31 cellular contexts compared by ENCODE assay signal in genomic region chr21:43933680-43934079, GRCh38.
"Had no signal": no experiment of that assay in that cellular context is flagged by ENCODE, and none has a peak within 500 bp of the region (broad histone marks: within the 10 kb centered on the region; RNA-seq: fewer than 3 reads in every experiment).

No MANE protein-coding gene starts in this region.

- H3K27me3 ChIP-seq: ascending aorta, breast epithelium, Peyer's patch, SJSA1 had no signal

- H3K27ac Mint-ChIP-seq: activated CD4-positive, alpha-beta T cell treated with anti-CD3 and anti-CD28 coated beads for 36 hours; activated CD4-positive, alpha-beta T cell treated with anti-CD3 and anti-CD28 coated beads, Interleukin-2, amount 10 ng/mL, durations not matched to agents 7 days and 5 days; activated CD8-positive, alpha-beta T cell treated with anti-CD3 and anti-CD28 coated beads, Interleukin-2, amount 10 ng/mL, durations not matched to agents 7 days and 5 days; activated naive CD8-positive, alpha-beta T cell treated with anti-CD3 and anti-CD28 coated beads, Interleukin-2, amount 10 ng/mL, durations not matched to agents 7 days and 5 days; activated T-helper 2 cell treated with anti-CD3 and anti-CD28 coated beads, Interferon-gamma antibody, Interleukin-2, Interleukin-4, amounts not matched to agents 10 μg/mL and 5 μg/mL and 100 μg/mL, durations not matched to agents 14 hours and 24 hours and 36 hours; T-helper 1 cell treated with Interleukin-12 subunit alpha and Interleukin-12 subunit beta and Interleukin-4 antibody, amounts not matched to agents 30 μg/mL and 1 μg/mL, for 36 hours; T-helper 2 cell treated with Interferon-gamma antibody and Interleukin-4, amounts not matched to agents 5 μg/mL and 100 μg/mL, for 36 hours had no signal

- H3K36me3 Mint-ChIP-seq: activated naive CD4-positive, alpha-beta T cell treated with anti-CD3 and anti-CD28 coated beads, Interleukin-2, amount 50 U/mL, for 24 hours; activated naive CD8-positive, alpha-beta T cell treated with anti-CD3 and anti-CD28 coated beads, Interleukin-2, amount 10 ng/mL, durations not matched to agents 7 days and 5 days; WTC11 had no signal

- H3K9me3 Mint-ChIP-seq: activated CD4-positive, alpha-beta T cell treated with anti-CD3 and anti-CD28 coated beads, Interleukin-2, amount 10 ng/mL, durations not matched to agents 7 days and 5 days; activated naive CD4-positive, alpha-beta T cell treated with anti-CD3 and anti-CD28 coated beads, Interleukin-2, amount 50 U/mL, for 24 hours; activated naive CD8-positive, alpha-beta T cell treated with anti-CD3 and anti-CD28 coated beads, Interleukin-2, amount 10 ng/mL, durations not matched to agents 7 days and 5 days; activated T-cell treated with anti-CD3 and anti-CD28 coated beads, Interleukin-2, amount 50 U/mL, for 24 hours; activated T-helper 2 cell treated with anti-CD3 and anti-CD28 coated beads, Interferon-gamma antibody, Interleukin-2, Interleukin-4, amounts not matched to agents 10 μg/mL and 5 μg/mL and 100 μg/mL, durations not matched to agents 14 hours and 24 hours and 36 hours; T-helper 1 cell treated with Interleukin-12 subunit alpha and Interleukin-12 subunit beta and Interleukin-4 antibody, amounts not matched to agents 30 μg/mL and 1 μg/mL, for 36 hours; T-helper 2 cell treated with Interferon-gamma antibody and Interleukin-4, amounts not matched to agents 5 μg/mL and 100 μg/mL, for 36 hours; WTC11 had no signal

- DNase-seq: activated CD4-positive, alpha-beta T cell treated with anti-CD3 and anti-CD28 coated beads for 36 hours; activated CD4-positive, alpha-beta T cell treated with anti-CD3 and anti-CD28 coated beads, Interleukin-2, amount 10 ng/mL, durations not matched to agents 7 days and 5 days; activated CD4-positive, alpha-beta T cell treated with anti-CD3 and anti-CD28 coated beads, Interleukin-2, amount 50 U/mL, for 48 hours; activated CD8-positive, alpha-beta T cell treated with anti-CD3 and anti-CD28 coated beads, Interleukin-2, amount 10 ng/mL, durations not matched to agents 7 days and 5 days; activated gamma-delta T cell; activated naive CD4-positive, alpha-beta T cell treated with Interleukin-2 at 50 U/mL for 16 hours; activated naive CD8-positive, alpha-beta T cell treated with anti-CD3 and anti-CD28 coated beads, Interleukin-2, amount 10 ng/mL, durations not matched to agents 7 days and 5 days; activated T-cell treated with anti-CD3 and anti-CD28 coated beads, Interleukin-2, amount 50 U/mL, for 24 hours; amygdala; NCI-H187; NCI-H2029 treated with DMSO at 0.1 percent for 48 hours; NCI-H2107; NCI-H510A; NCI-H526; NCI-H748 treated with DMSO at 0.1 percent for 48 hours; NK-92 treated with Interleukin-12 subunit alpha and Interleukin-12 subunit beta, amount 100 ng/mL, for 24 hours; PC-3; Peyer's patch; RPMI8226; SHP77 treated with DMSO at 0.1 percent for 48 hours; SK-N-SH had no signal

- H3K4me3 Mint-ChIP-seq: activated CD4-positive, alpha-beta T cell treated with anti-CD3 and anti-CD28 coated beads for 36 hours; activated CD4-positive, alpha-beta T cell treated with anti-CD3 and anti-CD28 coated beads, Interleukin-2, amount 10 ng/mL, durations not matched to agents 7 days and 5 days; activated CD8-positive, alpha-beta T cell treated with anti-CD3 and anti-CD28 coated beads, Interleukin-2, amount 10 ng/mL, durations not matched to agents 7 days and 5 days; activated naive CD4-positive, alpha-beta T cell treated with anti-CD3 and anti-CD28 coated beads, Interleukin-2, amount 50 U/mL, for 24 hours; activated naive CD8-positive, alpha-beta T cell treated with anti-CD3 and anti-CD28 coated beads, Interleukin-2, amount 10 ng/mL, durations not matched to agents 7 days and 5 days; activated T-cell treated with anti-CD3 and anti-CD28 coated beads, Interleukin-2, amount 50 U/mL, for 24 hours; T-helper 1 cell treated with Interleukin-12 subunit alpha and Interleukin-12 subunit beta and Interleukin-4 antibody, amounts not matched to agents 30 μg/mL and 1 μg/mL, for 36 hours; T-helper 2 cell treated with Interferon-gamma antibody and Interleukin-4, amounts not matched to agents 5 μg/mL and 100 μg/mL, for 36 hours; WTC11 had no signal

- H3K36me3 ChIP-seq: ascending aorta, breast epithelium had no signal

- FAIRE-seq: TTC549 had no signal

- ATAC-seq: activated CD4-positive, alpha-beta T cell treated with anti-CD3 and anti-CD28 coated beads for 36 hours; activated CD4-positive, CD25-positive, alpha-beta regulatory T cell treated with anti-CD3 and anti-CD28 coated beads, Interleukin-2, amount 50 U/mL, for 24 hours; activated CD8-positive, alpha-beta T cell treated with anti-CD3 and anti-CD28 coated beads, Interleukin-2, amount 10 ng/mL, durations not matched to agents 7 days and 5 days; PC-3 had no signal

- H3K9me3 ChIP-seq: ascending aorta, breast epithelium, Peyer's patch, SJSA1, SK-N-SH had no signal

- H3K27me3 Mint-ChIP-seq: activated CD4-positive, alpha-beta T cell treated with anti-CD3 and anti-CD28 coated beads for 36 hours; activated CD4-positive, alpha-beta T cell treated with anti-CD3 and anti-CD28 coated beads, Interleukin-2, amount 10 ng/mL, durations not matched to agents 7 days and 5 days; activated naive CD4-positive, alpha-beta T cell treated with anti-CD3 and anti-CD28 coated beads, Interleukin-2, amount 50 U/mL, for 24 hours; activated naive CD8-positive, alpha-beta T cell treated with anti-CD3 and anti-CD28 coated beads, Interleukin-2, amount 10 ng/mL, durations not matched to agents 7 days and 5 days; activated T-cell treated with anti-CD3 and anti-CD28 coated beads, Interleukin-2, amount 50 U/mL, for 24 hours had no signal

- H3K4me3 ChIP-seq: ascending aorta, breast epithelium, Peyer's patch, SJSA1 had no signal

- H3K27ac ChIP-seq: ascending aorta, breast epithelium, Peyer's patch, SJSA1 had no signal

- H3K9ac ChIP-seq: SK-N-SH had no signal
